Comparison of ENCODE assay signal across 10 cellular contexts in the genomic region with DNA sequence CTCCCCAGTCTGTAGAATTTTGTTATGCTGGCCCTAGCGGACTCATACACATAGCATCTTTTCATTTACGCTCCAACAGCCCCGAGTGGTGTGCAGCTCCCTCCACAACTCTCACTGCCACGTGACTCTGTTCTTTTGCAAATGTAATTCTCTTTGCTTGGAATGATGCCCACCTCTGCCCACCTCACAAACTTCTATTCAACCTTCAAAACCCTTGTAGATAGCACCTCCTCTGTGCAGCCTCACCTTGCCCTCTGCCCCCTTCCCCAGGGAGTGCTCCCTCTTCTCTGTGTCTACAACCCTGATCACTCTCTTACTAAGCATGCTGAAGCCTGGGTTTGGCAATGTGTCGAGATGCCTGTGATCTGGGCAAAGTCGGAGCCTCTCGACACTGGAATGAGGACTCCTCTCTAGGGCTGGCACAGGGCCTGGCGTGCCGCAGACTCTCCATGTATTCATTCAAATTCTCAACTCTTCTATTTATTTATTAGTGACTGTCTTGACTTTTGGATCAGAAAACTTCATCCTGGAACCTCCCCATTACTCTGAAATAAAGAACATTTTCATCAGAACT.
DNase-seq lines count a peak whose midpoint lies in the region; ATAC-seq and TF ChIP-seq lines count a peak whose summit lies in the region.
"Had no signal": no experiment of that assay in that cellular context is flagged by ENCODE, and none has a peak within 500 bp of the region (broad histone marks: within the 10 kb centered on the region; RNA-seq: fewer than 3 reads in every experiment).

No MANE protein-coding gene starts in this region.

- H3K27me3 ChIP-seq in Karpas-422 (ENCODE audit: low read length), result no peaks in the 10 kb centered on the region
- no peaks in the 10 kb centered on the region for H3K27me3 ChIP-seq in lower lobe of right lung (ENCODE audit: low read depth)
- H3K27me3 ChIP-seq in thoracic aorta (replicated peaks; ENCODE audit: insufficient read depth), result no peaks in the 10 kb centered on the region
- H3K27me3 ChIP-seq: ovary had no signal

- DNase-seq in Karpas-422 (no peak), chondrocyte (ENCODE audit: low spot score) (no peak), lower lobe of right lung (peak; percentile 69), thoracic aorta (ENCODE audit: low spot score) (no peak), NCI-H2107 (lab: John Stamatoyannopoulos, UW) (no peak), GDM1 (lab: John Stamatoyannopoulos, UW) (no peak)
- DNase-seq: activated T-cell treated with anti-CD3 and anti-CD28 coated beads, Interleukin-2, amount 50 U/mL, for 1 hour; ovary had no signal

- no peaks in the 10 kb centered on the region for H3K27me3 Mint-ChIP-seq in chondrocyte (ENCODE audit: low read depth)

- H3K9me3 Mint-ChIP-seq in chondrocyte (ENCODE audit: low read depth), result no peaks in the 10 kb centered on the region

- H3K36me3 Mint-ChIP-seq in chondrocyte (ENCODE audit: low read depth), result peaks cover 1% of the 10 kb centered on the region

- H3K27ac ChIP-seq in Karpas-422 (ENCODE audit: low read length) (peak overlapping the region; percentile 55; the same call in 1 of the 2 replicates), lower lobe of right lung (peak overlapping the region; percentile 64), thoracic aorta (peak overlapping the region; percentile 85 to 88)
- H3K27ac ChIP-seq: ovary had no signal

- no peak overlapping the region for H3K9ac ChIP-seq in Karpas-422 (ENCODE audit: low read length)

- ATAC-seq in lower lobe of right lung (peak; percentile 46 to 52), thoracic aorta (ENCODE audit: insufficient number of reproducible peaks, low FRiP score, low read depth) (no peak), HG02678 (IDR thresholded peaks at IDR 0.05; ENCODE audit: unreplicated experiment) (no peak), GM19324 (IDR thresholded peaks at IDR 0.05; ENCODE audit: low FRiP score, unreplicated experiment) (no peak)

- no peaks in the 10 kb centered on the region for H3K9me2 ChIP-seq in Karpas-422 (replicated peaks; ENCODE audit: insufficient read depth, low read length)

- H3K4me1 Mint-ChIP-seq in chondrocyte (ENCODE audit: low read depth), result peaks cover 73% of the 10 kb centered on the region

- intact Hi-C loops in lower lobe of right lung (cut with DNase I), result no loop called here

- peak overlapping the region; percentile 97 for H3K27ac Mint-ChIP-seq in chondrocyte (ENCODE audit: unreplicated experiment)

- H4K20me1 ChIP-seq in Karpas-422 (ENCODE audit: insufficient read depth, low read depth, low read length), result no peaks in the 10 kb centered on the region

- TF ChIP-seq CTCF in chondrocyte (IDR thresholded peaks at IDR 0.05), result no peak
- TF ChIP-seq CTCF in lower lobe of right lung (IDR thresholded peaks at IDR 0.05), result no peak
- TF ChIP-seq CTCF in thoracic aorta (IDR thresholded peaks at IDR 0.05), result no peak

- H3K9me3 ChIP-seq in Karpas-422 (ENCODE audit: low read length) (no peaks in the 10 kb centered on the region), lower lobe of right lung (no peaks in the 10 kb centered on the region), thoracic aorta (no peaks in the 10 kb centered on the region)
- H3K9me3 ChIP-seq: ovary had no signal

- H3K4me1 ChIP-seq in Karpas-422 (ENCODE audit: low read length) (peaks cover 70% of the 10 kb centered on the region), lower lobe of right lung (peaks cover 44% of the 10 kb centered on the region), thoracic aorta (ENCODE audit: control insufficient read depth in 1 of 2, low read depth in 2 of 2) (peaks cover 21 to 52% of the 10 kb centered on the region in 2 donors)

- no peak overlapping the region for H2AFZ ChIP-seq in Karpas-422 (ENCODE audit: low read length)

- peaks cover 8% of the 10 kb centered on the region; the same call in 1 of the 2 replicates for H3K79me2 ChIP-seq in Karpas-422 (ENCODE audit: low read length)

- no peak overlapping the region for H3K4me2 ChIP-seq in Karpas-422 (ENCODE audit: low read depth, low read length, poor library complexity, severe bottlenecking)

- H3K4me3 Mint-ChIP-seq in chondrocyte (ENCODE audit: unreplicated experiment), result peak overlapping the region; percentile 11

- no peaks in the 10 kb centered on the region for H3K36me3 ChIP-seq in Karpas-422 (ENCODE audit: insufficient read depth, low read length)
- H3K36me3 ChIP-seq in lower lobe of right lung, result no peaks in the 10 kb centered on the region
- no peaks in the 10 kb centered on the region for H3K36me3 ChIP-seq in thoracic aorta
- H3K36me3 ChIP-seq: ovary had no signal

- no peak overlapping the region for H3K4me3 ChIP-seq in Karpas-422 (ENCODE audit: low read length)
- no peak overlapping the region for H3K4me3 ChIP-seq in lower lobe of right lung
- no peak overlapping the region for H3K4me3 ChIP-seq in thoracic aorta
- H3K4me3 ChIP-seq: ovary had no signal

Comparison
In these comparisons a context has a peak if more than half of its experiments do, and no peak if none do; other contexts are left out.
1. ATAC-seq: peak in lower lobe of right lung (2 of 2); none in thoracic aorta (single experiment), HG02678 (single experiment) and GM19324 (single experiment).
2. Peak in every context shown above with its lines, with median percentiles within 50 percentile points of each other: H3K27ac ChIP-seq.